Comparison of ENCODE assay signal across 24 cellular contexts in genomic region chr10:120734476-120735078, GRCh38.
"Had no signal": no experiment of that assay in that cellular context is flagged by ENCODE, and none has a peak within 500 bp of the region (broad histone marks: within the 10 kb centered on the region; RNA-seq: fewer than 3 reads in every experiment).

No MANE protein-coding gene starts in this region.

- H3K4me1 Mint-ChIP-seq: activated naive CD4-positive, alpha-beta T cell treated with anti-CD3 and anti-CD28 coated beads, Interleukin-2, amount 10 ng/mL, durations not matched to agents 7 days and 5 days; naive B cell; WTC11 had no signal

- H3K27ac Mint-ChIP-seq: activated CD4-positive, alpha-beta memory T cell treated with anti-CD3 and anti-CD28 coated beads for 36 hours; activated naive CD4-positive, alpha-beta T cell treated with anti-CD3 and anti-CD28 coated beads, Interleukin-2, amount 10 ng/mL, durations not matched to agents 7 days and 5 days; naive B cell; T-helper 1 cell treated with Interleukin-12 subunit alpha and Interleukin-12 subunit beta and Interleukin-4 antibody, amounts not matched to agents 30 μg/mL and 1 μg/mL, for 36 hours; WTC11 had no signal

- H3K9me3 Mint-ChIP-seq: activated CD4-positive, alpha-beta memory T cell treated with anti-CD3 and anti-CD28 coated beads for 36 hours; activated naive CD4-positive, alpha-beta T cell treated with anti-CD3 and anti-CD28 coated beads, Interleukin-2, amount 10 ng/mL, durations not matched to agents 7 days and 5 days; activated T-cell treated with anti-CD3 and anti-CD28 coated beads, Interleukin-2, amount 50 U/mL, for 4 hours; naive B cell; T-helper 1 cell treated with Interleukin-12 subunit alpha and Interleukin-12 subunit beta and Interleukin-4 antibody, amounts not matched to agents 30 μg/mL and 1 μg/mL, for 36 hours had no signal

- ATAC-seq: activated T-cell treated with anti-CD3 and anti-CD28 coated beads, Interleukin-2, amount 50 U/mL, for 4 hours; esophagus mucosa; gastrocnemius medialis; left lung; upper lobe of right lung; WTC11 had no signal

- H3K27me3 Mint-ChIP-seq: activated naive CD4-positive, alpha-beta T cell treated with anti-CD3 and anti-CD28 coated beads, Interleukin-2, amount 10 ng/mL, durations not matched to agents 7 days and 5 days had no signal

- DNase-seq: activated CD4-positive, alpha-beta memory T cell treated with anti-CD3 and anti-CD28 coated beads for 36 hours; activated CD4-positive, alpha-beta T cell treated with anti-CD3 and anti-CD28 coated beads for 4 hours; activated effector memory CD4-positive, alpha-beta T cell treated with Interleukin-2 at 50 U/mL for 16 hours; activated naive CD4-positive, alpha-beta T cell treated with anti-CD3 and anti-CD28 coated beads, Interleukin-2, amount 10 ng/mL, durations not matched to agents 7 days and 5 days; activated T-cell treated with anti-CD3 and anti-CD28 coated beads, Interleukin-2, amount 50 U/mL, for 4 hours; central memory CD4-positive, alpha-beta T cell; effector memory CD4-positive, alpha-beta T cell; gastrocnemius medialis; hippocampal formation; kidney glomerular epithelial cell; left lung; naive B cell; nucleus accumbens; retina; stimulated activated CD4-positive, alpha-beta T cell treated with anti-CD3 and anti-CD28 coated beads, Interleukin-2, amount 100 ng/mL, for 48 hours; stimulated activated CD8-positive, alpha-beta memory T cell treated with anti-CD3 and anti-CD28 coated beads, Interleukin-4, amount 100 ng/mL, for 48 hours; stimulated activated naive CD4-positive, alpha-beta T cell treated with Interleukin-2 at 50 U/mL for 16 hours; substantia nigra; T1000; thyroid gland; upper lobe of right lung had no signal

- H3K36me3 Mint-ChIP-seq: activated CD4-positive, alpha-beta memory T cell treated with anti-CD3 and anti-CD28 coated beads for 36 hours; activated naive CD4-positive, alpha-beta T cell treated with anti-CD3 and anti-CD28 coated beads, Interleukin-2, amount 10 ng/mL, durations not matched to agents 7 days and 5 days; naive B cell; WTC11 had no signal

- H3K4me3 Mint-ChIP-seq: activated CD4-positive, alpha-beta memory T cell treated with anti-CD3 and anti-CD28 coated beads for 36 hours; activated naive CD4-positive, alpha-beta T cell treated with anti-CD3 and anti-CD28 coated beads, Interleukin-2, amount 10 ng/mL, durations not matched to agents 7 days and 5 days; activated T-cell treated with anti-CD3 and anti-CD28 coated beads, Interleukin-2, amount 50 U/mL, for 4 hours; naive B cell; T-helper 1 cell treated with Interleukin-12 subunit alpha and Interleukin-12 subunit beta and Interleukin-4 antibody, amounts not matched to agents 30 μg/mL and 1 μg/mL, for 36 hours; WTC11 had no signal
